ENCODE assay signal across 21 cellular contexts in genomic region chr3:184025256-184025655, GRCh38. TPM values are rescaled to one million over a fixed set of nuclear protein-coding genes. Genes with fewer than 3 reads are reported as not detected.
"Had no signal": no experiment of that assay in that cellular context is flagged by ENCODE, and none has a peak within 500 bp of the region (broad histone marks: within the 10 kb centered on the region; RNA-seq: fewer than 3 reads in every experiment).

No MANE protein-coding gene starts in this region.

RNA-seq across cellular contexts. Expression of gene HTR3D, which starts 6.3 kb away (rescaled TPM):
- total RNA-seq: activated CD4-positive, alpha-beta memory T cell treated with anti-CD3 and anti-CD28 coated beads, Interleukin-2, amount 10 ng/mL, durations not matched to agents 7 days and 5 days; activated CD4-positive, alpha-beta T cell treated with anti-CD3 and anti-CD28 coated beads for 36 hours; activated CD4-positive, alpha-beta T cell treated with anti-CD3 and anti-CD28 coated beads, Interleukin-2, amount 10 ng/mL, durations not matched to agents 7 days and 5 days; activated CD8-positive, alpha-beta memory T cell treated with anti-CD3 and anti-CD28 coated beads for 36 hours; activated naive CD4-positive, alpha-beta T cell treated with anti-CD3 and anti-CD28 coated beads for 36 hours; activated naive CD4-positive, alpha-beta T cell treated with anti-CD3 and anti-CD28 coated beads, Interleukin-2, amount 50 U/mL, for 72 hours; activated naive CD8-positive, alpha-beta T cell treated with anti-CD3 and anti-CD28 coated beads for 36 hours; activated T-cell treated with anti-CD3 and anti-CD28 coated beads, Interleukin-2, amount 50 U/mL, for 4 hours; activated T-cell treated with anti-CD3 and anti-CD28 coated beads, Interleukin-2, amount 50 U/mL, for 72 hours; activated T-helper 1 cell treated with anti-CD3 and anti-CD28 coated beads, Interleukin-12 subunit alpha, Interleukin-12 subunit beta, Interleukin-2, Interleukin-4 antibody, amounts not matched to agents 30 ng/mL and 10 ng/mL and 1 ng/mL, durations not matched to agents 14 hours and 24 hours and 36 hours; activated T-helper 17 cell treated with anti-CD3 and anti-CD28 coated beads, Interleukin-2, amount 50 U/mL, for 72 hours; adrenal gland; aorta; astrocyte; body of pancreas; breast epithelium; cardiac septum; cerebellum; T-helper 17 cell; T-helper 2 cell treated with Interferon-gamma antibody and Interleukin-4, amounts not matched to agents 100 ng/mL and 5 ng/mL, for 36 hours; WTC11 had no signal
- polyA plus RNA-seq: adrenal gland, aorta had no signal

RNA-seq across cellular contexts. Expression of gene HTR3C, which starts 27.6 kb away (rescaled TPM):
- total RNA-seq: activated CD4-positive, alpha-beta memory T cell treated with anti-CD3 and anti-CD28 coated beads, Interleukin-2, amount 10 ng/mL, durations not matched to agents 7 days and 5 days; activated CD4-positive, alpha-beta T cell treated with anti-CD3 and anti-CD28 coated beads for 36 hours; activated CD4-positive, alpha-beta T cell treated with anti-CD3 and anti-CD28 coated beads, Interleukin-2, amount 10 ng/mL, durations not matched to agents 7 days and 5 days; activated CD8-positive, alpha-beta memory T cell treated with anti-CD3 and anti-CD28 coated beads for 36 hours; activated naive CD4-positive, alpha-beta T cell treated with anti-CD3 and anti-CD28 coated beads for 36 hours; activated naive CD4-positive, alpha-beta T cell treated with anti-CD3 and anti-CD28 coated beads, Interleukin-2, amount 50 U/mL, for 72 hours; activated naive CD8-positive, alpha-beta T cell treated with anti-CD3 and anti-CD28 coated beads for 36 hours; activated T-cell treated with anti-CD3 and anti-CD28 coated beads, Interleukin-2, amount 50 U/mL, for 4 hours; activated T-cell treated with anti-CD3 and anti-CD28 coated beads, Interleukin-2, amount 50 U/mL, for 72 hours; activated T-helper 1 cell treated with anti-CD3 and anti-CD28 coated beads, Interleukin-12 subunit alpha, Interleukin-12 subunit beta, Interleukin-2, Interleukin-4 antibody, amounts not matched to agents 30 ng/mL and 10 ng/mL and 1 ng/mL, durations not matched to agents 14 hours and 24 hours and 36 hours; activated T-helper 17 cell treated with anti-CD3 and anti-CD28 coated beads, Interleukin-2, amount 50 U/mL, for 72 hours; adrenal gland; aorta; astrocyte; body of pancreas; breast epithelium; cardiac septum; cerebellum; T-helper 17 cell; T-helper 2 cell treated with Interferon-gamma antibody and Interleukin-4, amounts not matched to agents 100 ng/mL and 5 ng/mL, for 36 hours; WTC11 had no signal
- polyA plus RNA-seq: aorta had no signal
